ENCODE assay signal across 8 cellular contexts in the genomic region with DNA sequence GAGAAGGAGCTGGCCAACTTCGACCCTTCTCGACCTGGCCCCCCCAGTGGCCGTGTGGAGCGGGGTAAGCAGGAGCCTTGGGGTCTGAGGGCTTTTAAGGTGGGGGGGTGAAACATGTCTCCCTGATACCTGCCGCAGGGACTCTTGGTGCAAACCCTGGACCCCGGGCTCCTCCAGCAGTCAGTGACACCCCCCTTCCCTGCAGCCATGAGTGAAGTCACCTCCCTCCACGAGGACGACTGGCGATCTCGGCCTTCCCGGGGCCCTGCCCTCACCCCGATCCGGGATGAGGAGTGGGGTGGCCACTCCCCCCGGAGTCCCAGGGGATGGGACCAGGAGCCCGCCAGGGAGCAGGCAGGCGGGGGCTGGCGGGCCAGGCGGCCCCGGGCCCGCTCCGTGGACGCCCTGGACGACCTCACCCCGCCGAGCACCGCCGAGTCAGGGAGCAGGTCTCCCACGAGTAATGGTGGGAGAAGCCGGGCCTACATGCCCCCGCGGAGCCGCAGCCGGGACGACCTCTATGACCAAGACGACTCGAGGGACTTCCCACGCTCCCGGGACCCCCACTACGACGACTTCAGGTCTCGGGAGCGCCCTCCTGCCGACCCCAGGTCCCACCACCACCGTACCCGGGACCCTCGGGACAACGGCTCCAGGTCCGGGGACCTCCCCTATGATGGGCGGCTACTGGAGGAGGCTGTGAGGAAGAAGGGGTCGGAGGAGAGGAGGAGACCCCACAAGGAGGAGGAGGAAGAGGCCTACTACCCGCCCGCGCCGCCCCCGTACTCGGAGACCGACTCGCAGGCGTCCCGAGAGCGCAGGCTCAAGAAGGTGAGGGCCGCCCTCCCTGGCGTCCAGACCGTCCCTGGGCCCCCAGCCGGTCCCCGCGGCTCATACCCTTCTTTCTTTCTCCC. TPM values are rescaled to one million over a fixed set of nuclear protein-coding genes. Genes with fewer than 3 reads are reported as not detected.
A peak's percentile ranks its signal among the peaks of the same experiment; 100 is the strongest.
DNase-seq lines count a peak whose midpoint lies in the region; ATAC-seq and TF ChIP-seq lines count a peak whose summit lies in the region.

No MANE protein-coding gene starts in this region.

- intact Hi-C loops in activated CD4-positive, alpha-beta memory T cell treated with anti-CD3 and anti-CD28 coated beads for 36 hours (cut with micrococcal nuclease) = loop anchor here (5.0 kb wide), 1 partner anchor 125 kb away; a partner anchor contains a TSS

- no peaks in the 10 kb centered on the region for H3K27me3 Mint-ChIP-seq in CD4-positive, CD25-positive, alpha-beta regulatory T cell
- no peaks in the 10 kb centered on the region for H3K27me3 Mint-ChIP-seq in activated CD4-positive, alpha-beta memory T cell treated with anti-CD3 and anti-CD28 coated beads for 36 hours

- TF ChIP-seq EP300 in tibial nerve (IDR thresholded peaks at IDR 0.05) = no peak

- TF ChIP-seq CTCF in epithelial cell of proximal tubule (conservative IDR thresholded peaks at IDR 0.05; ENCODE audit: low read depth, low read length) (no peak), tibial nerve (IDR thresholded peaks at IDR 0.05) (peak in 1 of 5 experiments; percentile 4)

- POLR2A ChIA-PET in activated CD4-positive, alpha-beta memory T cell treated with anti-CD3 and anti-CD28 coated beads for 36 hours (lab: Charles Lee) = no interaction called here

- peak overlapping the region; percentile 79 for H3K4me3 ChIP-seq in CD4-positive, CD25-positive, alpha-beta regulatory T cell (ENCODE audit: low read depth, low read length)
- peak overlapping the region; percentile 87 for H3K4me3 ChIP-seq in Jurkat, Clone E6-1 (ENCODE audit: low read length)
- peak overlapping the region; percentile 89 for H3K4me3 ChIP-seq in epithelial cell of proximal tubule (ENCODE audit: low read depth, low read length)
- H3K4me3 ChIP-seq in muscle layer of duodenum (ENCODE audit: low read depth in 1 of 2, low read length in 2 of 2) = peak overlapping the region; percentile 72 to 76
- H3K4me3 ChIP-seq in tibial nerve = peak overlapping the region; percentile 73 to 97 (median 80)

- H3K27ac ChIP-seq in CD4-positive, CD25-positive, alpha-beta regulatory T cell (ENCODE audit: insufficient read depth, low read length, poor library complexity, severe bottlenecking) = peak overlapping the region; percentile 79
- H3K27ac ChIP-seq in muscle layer of duodenum (ENCODE audit: low read length) (peak overlapping the region; percentile 91), tibial nerve (peak overlapping the region; percentile 76 to 99 (median 96))

- H3K4me1 ChIP-seq in CD4-positive, CD25-positive, alpha-beta regulatory T cell (ENCODE audit: control insufficient read depth, insufficient read depth, low read length, poor library complexity, severe bottlenecking) = peaks cover 22% of the 10 kb centered on the region
- peaks cover 2 to 25% of the 10 kb centered on the region in 2 donors for H3K4me1 ChIP-seq in muscle layer of duodenum (ENCODE audit: control insufficient read depth in 1 of 2, insufficient read depth in 2 of 2, low read length in 2 of 2)
- H3K4me1 ChIP-seq in tibial nerve = peaks cover 0 to 63% (median 14%) of the 10 kb centered on the region in 4 donors

- peaks cover 25% of the 10 kb centered on the region for H3K36me3 ChIP-seq in CD4-positive, CD25-positive, alpha-beta regulatory T cell (ENCODE audit: control insufficient read depth, insufficient read depth, low read length)
- H3K36me3 ChIP-seq in muscle layer of duodenum (ENCODE audit: control insufficient read depth in 1 of 2, insufficient read depth in 2 of 2, low read length in 2 of 2) = peaks cover 11 to 19% of the 10 kb centered on the region in 2 donors
- peaks cover 0 to 23% (median 6%) of the 10 kb centered on the region in 3 donors for H3K36me3 ChIP-seq in tibial nerve

- H3K4me1 Mint-ChIP-seq in CD4-positive, CD25-positive, alpha-beta regulatory T cell = peaks cover 0 to 45% (median 12%) of the 10 kb centered on the region in 4 donors
- peaks cover 26% of the 10 kb centered on the region for H3K4me1 Mint-ChIP-seq in activated CD4-positive, alpha-beta memory T cell treated with anti-CD3 and anti-CD28 coated beads for 36 hours (ENCODE audit: low read depth)

- H3K9me3 ChIP-seq in CD4-positive, CD25-positive, alpha-beta regulatory T cell (ENCODE audit: control insufficient read depth in 2 of 2, low read length in 2 of 2) = no peaks in the 10 kb centered on the region
- H3K9me3 ChIP-seq in muscle layer of duodenum (ENCODE audit: control insufficient read depth in 1 of 2, low read length in 2 of 2) (no peaks in the 10 kb centered on the region), tibial nerve (no peaks in the 10 kb centered on the region)

- H3K4me3 Mint-ChIP-seq in CD4-positive, CD25-positive, alpha-beta regulatory T cell = peak overlapping the region; percentile 90 to 96 (median 93)
- H3K4me3 Mint-ChIP-seq in activated CD4-positive, alpha-beta memory T cell treated with anti-CD3 and anti-CD28 coated beads for 36 hours = peak overlapping the region; percentile 87

- no peak for TF ChIP-seq POLR2A in tibial nerve (IDR thresholded peaks at IDR 0.05)

- CTCF ChIA-PET in activated CD4-positive, alpha-beta memory T cell treated with anti-CD3 and anti-CD28 coated beads for 36 hours (lab: Charles Lee) = interaction anchor here (0.8 to 1.6 kb wide), 2 partner anchors 55 to 126 kb away, joined by 3 to 5 read pairs; no protein-coding TSS in a partner anchor

- H3K27ac Mint-ChIP-seq in CD4-positive, CD25-positive, alpha-beta regulatory T cell = peak overlapping the region; percentile 86 to 99 (median 92)
- peak overlapping the region; percentile 93 for H3K27ac Mint-ChIP-seq in activated CD4-positive, alpha-beta memory T cell treated with anti-CD3 and anti-CD28 coated beads for 36 hours

- ATAC-seq in CD4-positive, CD25-positive, alpha-beta regulatory T cell (ENCODE audit: low read depth in 2 of 2) = peak; percentile 3
- ATAC-seq in HG02588 (IDR thresholded peaks at IDR 0.05; ENCODE audit: unreplicated experiment) (no peak), GM18909 (IDR thresholded peaks at IDR 0.05; ENCODE audit: poor library complexity, unreplicated experiment) (no peak)

- H3K36me3 Mint-ChIP-seq in CD4-positive, CD25-positive, alpha-beta regulatory T cell = peaks cover 29% of the 10 kb centered on the region
- H3K36me3 Mint-ChIP-seq in activated CD4-positive, alpha-beta memory T cell treated with anti-CD3 and anti-CD28 coated beads for 36 hours = peaks cover 33% of the 10 kb centered on the region

- peak in 2 of 3 donors; percentile 18 to 24 for DNase-seq in CD4-positive, CD25-positive, alpha-beta regulatory T cell
- DNase-seq in Jurkat, Clone E6-1 (ENCODE audit: low read depth, low spot score) = no peak
- DNase-seq in activated CD4-positive, alpha-beta memory T cell treated with anti-CD3 and anti-CD28 coated beads for 36 hours = peak; percentile 51
- DNase-seq in epithelial cell of proximal tubule (ENCODE audit: low read depth) = no peak
- DNase-seq in tibial nerve (ENCODE audit: low spot score in 2 of 2) = peak in 1 of 2 donors; percentile 40

- H3K27me3 ChIP-seq in CD4-positive, CD25-positive, alpha-beta regulatory T cell (ENCODE audit: control insufficient read depth, insufficient read depth, low read length) = no peaks in the 10 kb centered on the region
- no peaks in the 10 kb centered on the region for H3K27me3 ChIP-seq in muscle layer of duodenum (ENCODE audit: low read depth, low read length)
- H3K27me3 ChIP-seq in tibial nerve = no peaks in the 10 kb centered on the region

- no peaks in the 10 kb centered on the region for H3K9me3 Mint-ChIP-seq in CD4-positive, CD25-positive, alpha-beta regulatory T cell
- no peaks in the 10 kb centered on the region for H3K9me3 Mint-ChIP-seq in activated CD4-positive, alpha-beta memory T cell treated with anti-CD3 and anti-CD28 coated beads for 36 hours

- whole genome bisulfite sequencing in tibial nerve, 2 donors = 3 to 8% methylated on average over 38 to 43 of the region's 67 CpGs

RNA-seq across cellular contexts. Expression of a gene that starts 1.6 kb away (rescaled TPM):
- 277 TPM for total RNA-seq in CD4-positive, CD25-positive, alpha-beta regulatory T cell
- 10 to 100 TPM in 1 of 4 donors, 1 to 10 TPM in 3; 5.9 to 10.1 (median 6.8) TPM for polyA plus RNA-seq in CD4-positive, CD25-positive, alpha-beta regulatory T cell
- polyA plus RNA-seq in Jurkat, Clone E6-1 (2012; ENCODE audit: insufficient read depth, insufficient read length) = 159 TPM
- 100 to 1,000 TPM; 117 to 121 TPM for total RNA-seq in activated CD4-positive, alpha-beta memory T cell treated with anti-CD3 and anti-CD28 coated beads for 36 hours
- 62.9 and 67.6 TPM in 2 replicates for total RNA-seq in epithelial cell of proximal tubule
- total RNA-seq in tibial nerve = 100 to 1,000 TPM in 3 of 4 donors, 10 to 100 TPM in 1; 98.5 to 172 (median 128) TPM

RNA-seq across cellular contexts. Expression of a gene that starts 15.2 kb away (rescaled TPM):
- total RNA-seq in CD4-positive, CD25-positive, alpha-beta regulatory T cell = 0.32 TPM
- polyA plus RNA-seq in CD4-positive, CD25-positive, alpha-beta regulatory T cell = not detected
- polyA plus RNA-seq in Jurkat, Clone E6-1 (2012; ENCODE audit: insufficient read depth, insufficient read length) = not detected
- total RNA-seq in activated CD4-positive, alpha-beta memory T cell treated with anti-CD3 and anti-CD28 coated beads for 36 hours = not detected
- not detected in 2 replicates for total RNA-seq in epithelial cell of proximal tubule
- total RNA-seq in tibial nerve = 1 to 10 TPM in 1 of 4 donors, not detected in 3; 2.9 TPM

RNA-seq across cellular contexts. Expression of a gene that starts 18.4 kb away (rescaled TPM):
- 28.1 TPM for total RNA-seq in CD4-positive, CD25-positive, alpha-beta regulatory T cell
- polyA plus RNA-seq in CD4-positive, CD25-positive, alpha-beta regulatory T cell = 10 to 100 TPM; 47.8 to 66.1 (median 53.7) TPM
- polyA plus RNA-seq in Jurkat, Clone E6-1 (2012; ENCODE audit: insufficient read depth, insufficient read length) = not detected
- total RNA-seq in activated CD4-positive, alpha-beta memory T cell treated with anti-CD3 and anti-CD28 coated beads for 36 hours = 10 to 100 TPM; 25.4 to 28.7 TPM
- total RNA-seq in epithelial cell of proximal tubule (97.1 and 106 TPM in 2 replicates), tibial nerve (10 to 100 TPM in 2 of 4 donors, 1 to 10 TPM in 2; 3.1 to 34.9 (median 19.1) TPM)

RNA-seq across cellular contexts. Expression of a gene that starts 24.8 kb away (rescaled TPM):
- total RNA-seq in CD4-positive, CD25-positive, alpha-beta regulatory T cell = not detected
- polyA plus RNA-seq in CD4-positive, CD25-positive, alpha-beta regulatory T cell = under 1 TPM in 2 of 4 donors, not detected in 2; 0.16 to 0.28 TPM
- 0.74 TPM for polyA plus RNA-seq in Jurkat, Clone E6-1 (2012; ENCODE audit: insufficient read depth, insufficient read length)
- under 1 TPM; 0.43 to 0.44 TPM for total RNA-seq in activated CD4-positive, alpha-beta memory T cell treated with anti-CD3 and anti-CD28 coated beads for 36 hours
- 3.8 TPM in 1 of 2 replicates, not detected in the other for total RNA-seq in epithelial cell of proximal tubule
- total RNA-seq in tibial nerve = 10 to 100 TPM; 31.8 to 49.6 (median 38.4) TPM

RNA-seq across cellular contexts. Expression of a gene that starts 38.6 kb away (rescaled TPM):
- not detected for total RNA-seq in CD4-positive, CD25-positive, alpha-beta regulatory T cell
- not detected for polyA plus RNA-seq in CD4-positive, CD25-positive, alpha-beta regulatory T cell
- polyA plus RNA-seq in Jurkat, Clone E6-1 (2012; ENCODE audit: insufficient read depth, insufficient read length) = not detected
- under 1 TPM in 1 of 2 experiments, not detected in 1; 0.19 TPM for total RNA-seq in activated CD4-positive, alpha-beta memory T cell treated with anti-CD3 and anti-CD28 coated beads for 36 hours
- total RNA-seq in epithelial cell of proximal tubule (not detected in 2 replicates), tibial nerve (not detected)

Comparison
In these comparisons a context has a peak if more than half of its experiments do, and no peak if none do; other contexts are left out.
1. ATAC-seq: peak in CD4-positive, CD25-positive, alpha-beta regulatory T cell (2 of 2); none in HG02588 (single experiment) and GM18909 (single experiment).
2. DNase-seq: peak in CD4-positive, CD25-positive, alpha-beta regulatory T cell (2 of 3) and activated CD4-positive, alpha-beta memory T cell treated with anti-CD3 and anti-CD28 coated beads for 36 hours (single experiment); none in Jurkat, Clone E6-1 (single experiment) and epithelial cell of proximal tubule (single experiment).
3. Peak in every context shown above with its lines, with median percentiles within 50 percentile points of each other: H3K27ac ChIP-seq and H3K4me3 ChIP-seq.